20 cellular contexts compared by ENCODE assay signal in the genomic region with DNA sequence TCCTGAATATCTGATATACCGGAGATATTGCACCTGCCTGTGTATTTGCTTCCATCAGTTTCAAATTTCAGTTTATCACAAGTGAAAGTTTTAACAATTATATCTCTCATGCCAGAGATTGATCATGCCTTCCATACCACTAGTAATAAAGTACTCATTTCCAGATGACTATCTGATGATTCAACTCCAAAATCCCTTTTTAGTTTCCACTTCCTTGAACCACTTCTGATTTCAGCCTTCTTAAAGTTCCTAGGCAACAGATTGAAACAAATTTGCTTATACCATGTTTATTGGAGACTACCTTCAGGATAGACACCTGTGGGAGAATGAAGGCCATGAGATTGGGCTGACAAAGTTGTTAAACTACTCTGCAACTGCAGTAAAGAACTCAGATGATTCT. TPM values are rescaled to one million over a fixed set of nuclear protein-coding genes. Genes with fewer than 3 reads are reported as not detected.
DNase-seq lines count a peak whose midpoint lies in the region; ATAC-seq, FAIRE-seq and TF ChIP-seq lines count a peak whose summit lies in the region.
"Had no signal": no experiment of that assay in that cellular context is flagged by ENCODE, and none has a peak within 500 bp of the region (broad histone marks: within the 10 kb centered on the region; RNA-seq: fewer than 3 reads in every experiment).

No MANE protein-coding gene starts in this region.

- no peak overlapping the region for H3K14ac ChIP-seq in IMR-90 (replicated peaks; ENCODE audit: low read depth, low read length)

- H3K9me3 ChIP-seq in IMR-90 (ENCODE audit: control insufficient read depth, insufficient read depth, low read length) = no peaks in the 10 kb centered on the region
- H3K9me3 ChIP-seq: BLaER1 treated with 17β-estradiol and CSF1 and Interleukin-3, amounts not matched to agents 10 nM and 100 nM; HAP-1 had no signal

- no peak for FAIRE-seq in urothelium cell line (lab: Jason Lieb, UNC)

- no peak overlapping the region for H3K9ac ChIP-seq in IMR-90 (ENCODE audit: low read depth, low read length)
- H3K9ac ChIP-seq: BLaER1 treated with 17β-estradiol and CSF1 and Interleukin-3, amounts not matched to agents 10 nM and 100 nM had no signal

- H3K4ac ChIP-seq in IMR-90 (ENCODE audit: low read depth, low read length) = no peak overlapping the region

- no peak overlapping the region for H4K8ac ChIP-seq in IMR-90 (ENCODE audit: low read depth in 2 of 2, low read length in 2 of 2)

- ATAC-seq in IMR-90 (ENCODE audit: low read depth) (no peak), GM21786 (IDR thresholded peaks at IDR 0.05; ENCODE audit: unreplicated experiment) (no peak), HG03342 (IDR thresholded peaks at IDR 0.05; ENCODE audit: unreplicated experiment) (no peak)
- ATAC-seq: CD8-positive, alpha-beta T cell had no signal

- no peak overlapping the region for H2AFZ ChIP-seq in IMR-90 (replicated peaks; ENCODE audit: low read length, poor library complexity)

- H3K4me3 ChIP-seq in IMR-90 (ENCODE audit: insufficient read depth, low read depth, low read length) = no peak overlapping the region
- H3K4me3 ChIP-seq: BLaER1 treated with 17β-estradiol and CSF1 and Interleukin-3, amounts not matched to agents 10 nM and 100 nM; HAP-1 had no signal

- no peaks in the 10 kb centered on the region for H3K9me1 ChIP-seq in IMR-90 (ENCODE audit: insufficient read depth, low read length)

- no peaks in the 10 kb centered on the region for H3K36me3 ChIP-seq in IMR-90 (ENCODE audit: control insufficient read depth, insufficient read depth, low read length)
- H3K36me3 ChIP-seq: BLaER1 treated with 17β-estradiol and CSF1 and Interleukin-3, amounts not matched to agents 10 nM and 100 nM; HAP-1 had no signal

- POLR2A ChIA-PET in IMR-90 (lab: Charles Lee; ENCODE audit: unreplicated experiment) = no interaction called here
- POLR2A ChIA-PET in GM10248 (lab: Yijun Ruan, JAX) = no interaction called here

- H3K27me3 ChIP-seq in IMR-90 (ENCODE audit: control insufficient read depth, insufficient read depth, low read length) = no peaks in the 10 kb centered on the region
- H3K27me3 ChIP-seq: BLaER1 treated with 17β-estradiol and CSF1 and Interleukin-3, amounts not matched to agents 10 nM and 100 nM had no signal

- H2AK9ac ChIP-seq in IMR-90 (replicated peaks; ENCODE audit: low read depth, low read length, poor library complexity) = no peak overlapping the region

- no peak overlapping the region for H3K27ac ChIP-seq in IMR-90 (ENCODE audit: insufficient read depth, low read length)
- H3K27ac ChIP-seq: BLaER1 treated with 17β-estradiol and CSF1 and Interleukin-3, amounts not matched to agents 10 nM and 100 nM had no signal

- WGBS in IMR-90 (ENCODE audit: extremely low coverage in 2 of 2, insufficient read length in 1 of 2), 2 experiments = 57% methylated on average over 1 of the region's 1 CpG; no CpG with 5 or more reads in 1 of the 2 experiments

- H3K56ac ChIP-seq in IMR-90 (ENCODE audit: extremely low read depth, insufficient read depth, low read length) = no peak overlapping the region

- no peak overlapping the region for H3K23ac ChIP-seq in IMR-90 (ENCODE audit: low read depth, low read length)

- DNase-seq in ELR (ENCODE audit: low read depth) (peak; percentile 52), IMR-90 (no peak), fibroblast of peridontal ligament (ENCODE audit: extremely low read depth) (peak; percentile 10), renal cortical epithelial cell (ENCODE audit: low read depth) (peak; percentile 31), GM10248 (ENCODE audit: extremely low spot score) (no peak), urothelium cell line (ENCODE audit: low spot score) (no peak)
- DNase-seq: Calu3; CD8-positive, alpha-beta T cell; KBM-7; NCI-H1417; NCI-H187; NCI-H2107; NCI-H345; NCI-H524 treated with DMSO at 0.1 percent for 48 hours; RPMI8226; SIG-M5 had no signal

- in situ Hi-C loops in IMR-90 (cut with MboI; ENCODE audit: low sequenced_read_pairs) = no loop called here

- H2BK5ac ChIP-seq in IMR-90 (ENCODE audit: low read depth, low read length, poor library complexity, severe bottlenecking) = peak overlapping the region; percentile 26

- no peaks in the 10 kb centered on the region for H3K79me1 ChIP-seq in IMR-90 (ENCODE audit: low read depth in 1 of 2, low read length in 2 of 2)

- H3K4me2 ChIP-seq in IMR-90 (ENCODE audit: low read depth, low read length) = no peak overlapping the region
- H3K4me2 ChIP-seq: BLaER1 treated with 17β-estradiol and CSF1 and Interleukin-3, amounts not matched to agents 10 nM and 100 nM had no signal

- H2BK15ac ChIP-seq in IMR-90 (ENCODE audit: low read depth, low read length) = no peak overlapping the region

- TF ChIP-seq CTCF in IMR-90 (conservative IDR thresholded peaks at IDR 0.05; ENCODE audit: low read depth, low read length) (no peak), GM10248 (IDR thresholded peaks at IDR 0.05; ENCODE audit: control extremely low read depth, extremely low read depth, low read depth, missing control alignments) (no peak)

- no peak overlapping the region for H4K5ac ChIP-seq in IMR-90 (ENCODE audit: low read depth, low read length)

- H3K4me1 ChIP-seq in IMR-90 (ENCODE audit: control insufficient read depth, insufficient read depth, low read length) = no peaks in the 10 kb centered on the region; the same call in 1 of the 2 replicates
- H3K4me1 ChIP-seq: BLaER1 treated with 17β-estradiol and CSF1 and Interleukin-3, amounts not matched to agents 10 nM and 100 nM; HAP-1 had no signal

- BruUV-seq in IMR-90 (replicated peaks; lab: Mats Ljungman, UMichigan) = no TSS peak

- CTCF ChIA-PET in IMR-90 (lab: Yijun Ruan, JAX) = no interaction called here
- CTCF ChIA-PET in GM10248 (lab: Yijun Ruan, JAX) = no interaction called here

- H3K18ac ChIP-seq in IMR-90 (ENCODE audit: low read depth, low read length) = no peak overlapping the region

- no peak for TF ChIP-seq RAD21 in IMR-90 (IDR thresholded peaks at IDR 0.05; ENCODE audit: low read length)

- H2BK120ac ChIP-seq in IMR-90 (ENCODE audit: low read depth, low read length) = no peak overlapping the region

- H2BK20ac ChIP-seq in IMR-90 (ENCODE audit: low read depth, low read length) = no peak overlapping the region

- dilution Hi-C loops in IMR-90 (cut with HindIII; ENCODE audit: low sequenced_read_pairs, unreplicated experiment) = no loop called here

- intact Hi-C loops in IMR-90 (cut with micrococcal nuclease) = no loop called here

- TF ChIP-seq POLR2A in IMR-90 (IDR thresholded peaks at IDR 0.05; ENCODE audit: low read depth, low read length) = no peak

- H4K91ac ChIP-seq in IMR-90 (ENCODE audit: insufficient read depth, low read depth, low read length) = no peak overlapping the region

- H2AK5ac ChIP-seq in IMR-90 (ENCODE audit: low read depth, low read length) = no peak overlapping the region

- no peaks in the 10 kb centered on the region for H4K20me1 ChIP-seq in IMR-90 (ENCODE audit: insufficient read depth, low read length)
- H4K20me1 ChIP-seq: BLaER1 treated with 17β-estradiol and CSF1 and Interleukin-3, amounts not matched to agents 10 nM and 100 nM had no signal

TF ChIP-seq in IMR-90, 13 proteins besides CTCF, POLR2A, EP300 and RAD21:
- TF ChIP-seq FOS (IDR thresholded peaks at IDR 0.05; ENCODE audit: low read depth, low read length) (no peak), MAFK (IDR thresholded peaks at IDR 0.05; ENCODE audit: low read depth, low read length) (no peak), BHLHE40 (IDR thresholded peaks at IDR 0.05; ENCODE audit: low read depth, low read length) (no peak), CEBPB (IDR thresholded peaks at IDR 0.05; ENCODE audit: low read depth, low read length) (no peak), CHD1 (IDR thresholded peaks at IDR 0.05; ENCODE audit: low read depth, low read length) (no peak)
- TF ChIP-seq, protein P1, sequence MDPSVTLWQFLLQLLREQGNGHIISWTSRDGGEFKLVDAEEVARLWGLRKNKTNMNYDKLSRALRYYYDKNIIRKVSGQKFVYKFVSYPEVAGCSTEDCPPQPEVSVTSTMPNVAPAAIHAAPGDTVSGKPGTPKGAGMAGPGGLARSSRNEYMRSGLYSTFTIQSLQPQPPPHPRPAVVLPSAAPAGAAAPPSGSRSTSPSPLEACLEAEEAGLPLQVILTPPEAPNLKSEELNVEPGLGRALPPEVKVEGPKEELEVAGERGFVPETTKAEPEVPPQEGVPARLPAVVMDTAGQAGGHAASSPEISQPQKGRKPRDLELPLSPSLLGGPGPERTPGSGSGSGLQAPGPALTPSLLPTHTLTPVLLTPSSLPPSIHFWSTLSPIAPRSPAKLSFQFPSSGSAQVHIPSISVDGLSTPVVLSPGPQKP (IDR thresholded peaks at IDR 0.05; ENCODE audit: borderline replicate concordance, low read depth, low read length) = no peak

RNA-seq across cellular contexts. Expression of gene COL11A1, which starts 21.5 kb away (rescaled TPM):
- total RNA-seq in IMR-90 (2012; rRNA removed) (5.2 and 10.0 TPM in 2 replicates), renal cortical epithelial cell (13.7 and 25.9 TPM in 2 replicates)
- 3.5 and 4.6 TPM in 2 replicates for polyA plus RNA-seq in IMR-90 (2012; rRNA removed)
- 1.5 TPM in 2 replicates for polyA plus RNA-seq in IMR-90 (2012; cell fraction: cytosol; rRNA removed)
- 1.6 and 12.9 TPM in 2 replicates for polyA plus RNA-seq in IMR-90 (2012; cell fraction: nucleus; rRNA removed; ENCODE audit: low replicate concordance)
- total RNA-seq: Calu3; CD8-positive, alpha-beta T cell had no signal

Comparison
In these comparisons a context has a peak if more than half of its experiments do, and no peak if none do; other contexts are left out.
1. DNase-seq: peak in ELR (single experiment), fibroblast of peridontal ligament (single experiment) and renal cortical epithelial cell (single experiment); none in IMR-90 (single experiment), GM10248 (single experiment) and urothelium cell line (single experiment).